20 cellular contexts compared by ENCODE assay signal in genomic region chr6:88483424-88483823, GRCh38.
DNase-seq lines count a peak whose midpoint lies in the region; ATAC-seq, FAIRE-seq and TF ChIP-seq lines count a peak whose summit lies in the region.
"Had no signal": no experiment of that assay in that cellular context is flagged by ENCODE, and none has a peak within 500 bp of the region (broad histone marks: within the 10 kb centered on the region; RNA-seq: fewer than 3 reads in every experiment).

No MANE protein-coding gene starts in this region.

- H2AFZ ChIP-seq in K562 (ENCODE audit: low read depth, low read length) = no peak overlapping the region

- FAIRE-seq in K562 (lab: Jason Lieb, UNC) = no peak
- FAIRE-seq: GM12891 had no signal

- H3K9me3 Mint-ChIP-seq in activated CD4-positive, alpha-beta T cell treated with anti-CD3 and anti-CD28 coated beads, Interleukin-2, amount 10 ng/mL, durations not matched to agents 24 days and 14 days = peaks cover 4% of the 10 kb centered on the region
- peaks cover 3% of the 10 kb centered on the region for H3K9me3 Mint-ChIP-seq in activated CD4-positive, alpha-beta T cell treated with anti-CD3 and anti-CD28 coated beads, Interleukin-2, amount 10 ng/mL, durations not matched to agents 7 days and 5 days

- no peaks in the 10 kb centered on the region for H3K4me1 Mint-ChIP-seq in activated CD4-positive, alpha-beta T cell treated with anti-CD3 and anti-CD28 coated beads, Interleukin-2, amount 10 ng/mL, durations not matched to agents 24 days and 14 days
- H3K4me1 Mint-ChIP-seq in activated CD4-positive, alpha-beta T cell treated with anti-CD3 and anti-CD28 coated beads, Interleukin-2, amount 10 ng/mL, durations not matched to agents 7 days and 5 days = no peaks in the 10 kb centered on the region

- H3K27me3 ChIP-seq in K562 (ENCODE audit: control insufficient read depth in 2 of 2, insufficient read depth in 2 of 2, low read length in 2 of 2) (peaks cover 0 to 12% of the 10 kb centered on the region in 2 experiments; a peak in 2 of 5 replicates), liver (ENCODE audit: control insufficient read depth in 4 of 4, insufficient read depth in 4 of 4, low read length in 3 of 4) (no peaks in the 10 kb centered on the region)

- H3K4me2 ChIP-seq in K562 (ENCODE audit: insufficient read depth, low read length) = no peak overlapping the region

- 4% methylated on average over 2 of the region's 2 CpGs for WGBS in K562 (ENCODE audit: insufficient coverage, low coverage, missing lambda C conversion rate)
- 78% methylated on average over 2 of the region's 2 CpGs for WGBS in liver

- intact Hi-C loops in activated CD4-positive, alpha-beta T cell treated with anti-CD3 and anti-CD28 coated beads, Interleukin-2, amount 10 ng/mL, durations not matched to agents 24 days and 14 days (cut with micrococcal nuclease) = no loop called here
- intact Hi-C loops in K562 (cut with micrococcal nuclease) = no loop called here

- H3K4me1 ChIP-seq in K562 (replicated peaks in 1 of 2; ENCODE audit: control insufficient read depth in 2 of 2, insufficient read depth in 2 of 2, low read length in 2 of 2) = no peaks in the 10 kb centered on the region
- no peaks in the 10 kb centered on the region for H3K4me1 ChIP-seq in liver (ENCODE audit: control insufficient read depth in 4 of 4, insufficient read depth in 4 of 4, low read length in 3 of 4)

- no peak for TF ChIP-seq RAD21 in Ishikawa (IDR thresholded peaks at IDR 0.05; ENCODE audit: low read depth)
- TF ChIP-seq RAD21 in K562 (CRISPR knock-in tag; conservative IDR thresholded peaks at IDR 0.05 in 1 of 2, IDR thresholded peaks at IDR 0.05 in 1 of 2) = no peak
- no peak for TF ChIP-seq RAD21 in liver (IDR thresholded peaks at IDR 0.05)

- H3K27ac ChIP-seq in K562 (ENCODE audit: extremely low read depth, low read depth, low read length) (no peak overlapping the region), liver (ENCODE audit: low read depth in 1 of 2, low read length in 2 of 2) (no peak overlapping the region), coronary artery (no peak overlapping the region)
- H3K27ac ChIP-seq: HL-60 had no signal

- H3K4me3 Mint-ChIP-seq in activated CD4-positive, alpha-beta T cell treated with anti-CD3 and anti-CD28 coated beads, Interleukin-2, amount 10 ng/mL, durations not matched to agents 24 days and 14 days = no peak overlapping the region
- no peak overlapping the region for H3K4me3 Mint-ChIP-seq in activated CD4-positive, alpha-beta T cell treated with anti-CD3 and anti-CD28 coated beads, Interleukin-2, amount 10 ng/mL, durations not matched to agents 7 days and 5 days
- H3K4me3 Mint-ChIP-seq: CD4-positive, alpha-beta T cell; H9; HFFc6 had no signal

- CTCF ChIA-PET in activated CD4-positive, alpha-beta T cell treated with anti-CD3 and anti-CD28 coated beads, Interleukin-2, amount 10 ng/mL, durations not matched to agents 7 days and 5 days (lab: Charles Lee) = no interaction called here
- CTCF ChIA-PET in K562 (lab: Yijun Ruan, JAX; ENCODE audit: low intra/inter-chr PET ratio) = no interaction called here

- H3K9me3 ChIP-seq in K562 (replicated peaks; ENCODE audit: control insufficient read depth, insufficient read depth, low read depth, low read length) (no peaks in the 10 kb centered on the region), liver (ENCODE audit: control insufficient read depth in 4 of 4, low read length in 3 of 4) (peaks cover 2 to 8% (median 3%) of the 10 kb centered on the region in 4 donors)

- no peak for TF ChIP-seq EP300 in Ishikawa (IDR thresholded peaks at IDR 0.05; ENCODE audit: borderline replicate concordance)
- TF ChIP-seq EP300 in K562 (IDR thresholded peaks at IDR 0.05; ENCODE audit: low read length) = no peak

- in situ Hi-C loops in K562 (cut with MboI) = no loop called here

- H3K36me3 ChIP-seq in K562 (ENCODE audit: control insufficient read depth, insufficient read depth, low read length) = no peaks in the 10 kb centered on the region
- no peaks in the 10 kb centered on the region for H3K36me3 ChIP-seq in liver (ENCODE audit: control insufficient read depth in 4 of 4, insufficient read depth in 3 of 4, low read depth in 1 of 4, low read length in 3 of 4)

- DNase-seq in activated CD4-positive, alpha-beta T cell treated with anti-CD3 and anti-CD28 coated beads, Interleukin-2, amount 10 ng/mL, durations not matched to agents 24 days and 14 days = peak; percentile 22
- no peak for DNase-seq in activated CD4-positive, alpha-beta T cell treated with anti-CD3 and anti-CD28 coated beads, Interleukin-2, amount 10 ng/mL, durations not matched to agents 7 days and 5 days
- DNase-seq in K562 (ENCODE audit: extremely low read depth in 1 of 4, low spot score in 3 of 4) (no peak), NCI-H2107 treated with DMSO at 0.1 percent for 48 hours (lab: John Stamatoyannopoulos, UW; ENCODE audit: unreplicated experiment) (no peak), coronary artery (ENCODE audit: low spot score) (no peak)
- DNase-seq: 8988T; ACHN; C1 segment of cervical spinal cord; Calu3; CD4-positive, alpha-beta T cell; DMS 273 treated with DMSO at 0.1 percent for 48 hours; GOT3; H9; HFFc6 had no signal

- H3K27me3 Mint-ChIP-seq in activated CD4-positive, alpha-beta T cell treated with anti-CD3 and anti-CD28 coated beads, Interleukin-2, amount 10 ng/mL, durations not matched to agents 24 days and 14 days = no peaks in the 10 kb centered on the region
- H3K27me3 Mint-ChIP-seq in activated CD4-positive, alpha-beta T cell treated with anti-CD3 and anti-CD28 coated beads, Interleukin-2, amount 10 ng/mL, durations not matched to agents 7 days and 5 days = no peaks in the 10 kb centered on the region
- H3K27me3 Mint-ChIP-seq: IgD-negative memory B cell had no signal

- H3K4me3 ChIP-seq in K562 (no peak overlapping the region), liver (ENCODE audit: low read depth in 1 of 3, low read length in 3 of 3) (no peak overlapping the region), coronary artery (no peak overlapping the region)

- no peaks in the 10 kb centered on the region for H3K36me3 Mint-ChIP-seq in activated CD4-positive, alpha-beta T cell treated with anti-CD3 and anti-CD28 coated beads, Interleukin-2, amount 10 ng/mL, durations not matched to agents 24 days and 14 days (ENCODE audit: low read depth)
- H3K36me3 Mint-ChIP-seq in activated CD4-positive, alpha-beta T cell treated with anti-CD3 and anti-CD28 coated beads, Interleukin-2, amount 10 ng/mL, durations not matched to agents 7 days and 5 days (ENCODE audit: low read depth) = no peaks in the 10 kb centered on the region
- H3K36me3 Mint-ChIP-seq: IgD-negative memory B cell had no signal

- BruUV-seq in K562 (replicated peaks; lab: Mats Ljungman, UMichigan) = no TSS peak

- TF ChIP-seq POLR2A in K562 (conservative IDR thresholded peaks at IDR 0.05) = no peak

- POLR2A ChIA-PET in activated CD4-positive, alpha-beta T cell treated with anti-CD3 and anti-CD28 coated beads, Interleukin-2, amount 10 ng/mL, durations not matched to agents 7 days and 5 days (lab: Charles Lee) = no interaction called here
- POLR2A ChIA-PET in K562 (lab: Yijun Ruan, JAX) = interaction anchor here (0.7 kb wide), 1 partner anchor 32 kb away, joined by 3 read pairs; no protein-coding TSS in a partner anchor

- TF ChIP-seq CTCF in K562 (IDR thresholded peaks at IDR 0.05 in 2 of 3, conservative IDR thresholded peaks at IDR 0.05 in 1 of 3; ENCODE audit: insufficient read depth in 2 of 3, low read depth in 1 of 3, low read length in 3 of 3) (no peak), liver (IDR thresholded peaks at IDR 0.05; ENCODE audit: low read depth, low read length, missing input control) (no peak), coronary artery (IDR thresholded peaks at IDR 0.05) (no peak)

- H3K27ac Mint-ChIP-seq in activated CD4-positive, alpha-beta T cell treated with anti-CD3 and anti-CD28 coated beads, Interleukin-2, amount 10 ng/mL, durations not matched to agents 24 days and 14 days = no peak overlapping the region
- H3K27ac Mint-ChIP-seq in activated CD4-positive, alpha-beta T cell treated with anti-CD3 and anti-CD28 coated beads, Interleukin-2, amount 10 ng/mL, durations not matched to agents 7 days and 5 days = no peak overlapping the region
- H3K27ac Mint-ChIP-seq: CD4-positive, alpha-beta T cell; H9; HFFc6; IgD-negative memory B cell had no signal

- H3K9ac ChIP-seq in K562 (ENCODE audit: insufficient read depth in 1 of 2, low read depth in 2 of 2, low read length in 2 of 2) (no peak overlapping the region), liver (ENCODE audit: low read depth in 1 of 2, low read length in 2 of 2) (no peak overlapping the region)

- ATAC-seq in K562 (no peak), HG03469 (IDR thresholded peaks at IDR 0.05; ENCODE audit: unreplicated experiment) (no peak)

- H3K79me2 ChIP-seq in K562 (ENCODE audit: control insufficient read depth, insufficient read depth, low read length) = no peaks in the 10 kb centered on the region

- H3K9me1 ChIP-seq in K562 (ENCODE audit: control insufficient read depth, insufficient read depth, low read length) = no peaks in the 10 kb centered on the region

- no peaks in the 10 kb centered on the region for H4K20me1 ChIP-seq in K562 (replicated peaks; ENCODE audit: control insufficient read depth, insufficient read depth, low read length)

TF ChIP-seq in Ishikawa, 13 proteins besides CTCF, POLR2A, EP300 and RAD21 (continues in another document):
- TF ChIP-seq YY1 (IDR thresholded peaks at IDR 0.05; ENCODE audit: low read depth) = no peak

TF ChIP-seq in liver, 16 proteins besides CTCF, POLR2A, EP300 and RAD21 (continues in another document):
- peak; percentile 16 for TF ChIP-seq REST (IDR thresholded peaks at IDR 0.05)
